Comparison of ENCODE assay signal across 11 cellular contexts in genomic region chr14:81550001-81550642, GRCh38. TPM values are rescaled to one million over a fixed set of nuclear protein-coding genes. Genes with fewer than 3 reads are reported as not detected.
A peak's percentile ranks its signal among the peaks of the same experiment; 100 is the strongest.
DNase-seq lines count a peak whose midpoint lies in the region; ATAC-seq and TF ChIP-seq lines count a peak whose summit lies in the region.
"Had no signal": no experiment of that assay in that cellular context is flagged by ENCODE, and none has a peak within 500 bp of the region (broad histone marks: within the 10 kb centered on the region; RNA-seq: fewer than 3 reads in every experiment).

No MANE protein-coding gene starts in this region.

- TF ChIP-seq CTCF in mesothelial cell of epicardium (IDR thresholded peaks at IDR 0.05; ENCODE audit: unreplicated experiment) (no peak), nephron progenitor cell (IDR thresholded peaks at IDR 0.05) (no peak)

- H3K27me3 Mint-ChIP-seq in mesothelial cell of epicardium (ENCODE audit: low read depth) (peaks cover 10% of the 10 kb centered on the region), nephron progenitor cell (ENCODE audit: low read depth, poor library complexity) (no peaks in the 10 kb centered on the region)

- DNase-seq in DMS79 treated with DMSO at 0.1 percent for 48 hours (lab: John Stamatoyannopoulos, UW), result peak; percentile 98
- DNase-seq in NCI-H128 (lab: John Stamatoyannopoulos, UW; ENCODE audit: unreplicated experiment), result no peak
- DNase-seq in mesothelial cell of epicardium (ENCODE audit: low spot score in 2 of 2, unreplicated experiment in 2 of 2), result no peak
- DNase-seq in nephron progenitor cell, result no peak
- no peak for DNase-seq in NCI-H1694 treated with DMSO at 0.1 percent for 48 hours (lab: John Stamatoyannopoulos, UW)
- DNase-seq: effector CD4-positive, alpha-beta T cell; NCI-H187 treated with DMSO at 0.1 percent for 48 hours had no signal

- ATAC-seq in GM18909 (IDR thresholded peaks at IDR 0.05; ENCODE audit: poor library complexity, unreplicated experiment) (peak; percentile 98), HG02571 (IDR thresholded peaks at IDR 0.05; ENCODE audit: unreplicated experiment) (peak; percentile 93), HG03342 (IDR thresholded peaks at IDR 0.05; ENCODE audit: unreplicated experiment) (peak; percentile 87)

- H3K4me1 Mint-ChIP-seq in mesothelial cell of epicardium (no peaks in the 10 kb centered on the region), nephron progenitor cell (no peaks in the 10 kb centered on the region)

- H3K4me3 Mint-ChIP-seq in mesothelial cell of epicardium (no peak overlapping the region), nephron progenitor cell (no peak overlapping the region)
- H3K4me3 Mint-ChIP-seq: activated naive CD8-positive, alpha-beta T cell had no signal

- no peak overlapping the region for H3K27ac Mint-ChIP-seq in mesothelial cell of epicardium
- H3K27ac Mint-ChIP-seq in nephron progenitor cell, result no peak overlapping the region
- H3K27ac Mint-ChIP-seq: activated naive CD8-positive, alpha-beta T cell had no signal

- no peaks in the 10 kb centered on the region for H3K36me3 Mint-ChIP-seq in mesothelial cell of epicardium
- H3K36me3 Mint-ChIP-seq in nephron progenitor cell (ENCODE audit: low read depth), result no peaks in the 10 kb centered on the region
- H3K36me3 Mint-ChIP-seq: activated naive CD8-positive, alpha-beta T cell had no signal

- H3K9me3 Mint-ChIP-seq in mesothelial cell of epicardium (peaks cover 10% of the 10 kb centered on the region), nephron progenitor cell (peaks cover 26% of the 10 kb centered on the region)

RNA-seq across cellular contexts. Expression of gene SEL1L, which starts 16.5 kb away (rescaled TPM):
- 69.9 to 74.7 TPM (median 71.5 TPM) in 3 replicates for total RNA-seq in mesothelial cell of epicardium
